In the genomic region with DNA sequence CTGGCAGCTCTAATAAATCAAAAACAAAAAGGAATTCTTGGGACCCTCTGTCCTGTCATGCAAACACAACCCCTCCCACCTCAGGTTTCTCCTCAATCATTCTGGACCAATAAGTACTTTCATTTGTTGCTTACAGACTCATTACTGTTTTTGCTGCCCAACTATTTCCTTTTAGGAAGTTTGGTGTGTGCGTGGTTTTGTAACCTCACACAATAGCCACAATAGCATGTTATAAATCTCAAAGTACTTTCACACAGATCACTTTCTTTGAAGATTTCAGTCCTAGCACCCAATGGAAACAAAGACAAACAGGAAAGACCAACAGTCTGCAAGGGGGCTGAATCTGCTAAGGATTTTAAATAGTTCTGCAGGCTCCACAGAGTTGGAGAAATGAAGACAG, we compare ENCODE assay signal across 9 cellular contexts. TPM values are rescaled to one million over a fixed set of nuclear protein-coding genes. Genes with fewer than 3 reads are reported as not detected.
DNase-seq lines count a peak whose midpoint lies in the region; ATAC-seq and TF ChIP-seq lines count a peak whose summit lies in the region.
"Had no signal": no experiment of that assay in that cellular context is flagged by ENCODE, and none has a peak within 500 bp of the region (broad histone marks: within the 10 kb centered on the region; RNA-seq: fewer than 3 reads in every experiment).

No MANE protein-coding gene starts in this region.

- no peak overlapping the region for H2BK20ac ChIP-seq in IMR-90 (ENCODE audit: low read depth, low read length)

- no peak overlapping the region for H4K5ac ChIP-seq in IMR-90 (ENCODE audit: low read depth, low read length)

- CTCF ChIA-PET in A673 (lab: Charles Lee) (no interaction called here), IMR-90 (lab: Yijun Ruan, JAX) (no interaction called here)

- H3K9me1 ChIP-seq in IMR-90 (ENCODE audit: insufficient read depth, low read length): peaks cover 18% of the 10 kb centered on the region

- TF ChIP-seq RAD21 in IMR-90 (IDR thresholded peaks at IDR 0.05; ENCODE audit: low read length): no peak

- no peak overlapping the region for H2BK120ac ChIP-seq in IMR-90 (ENCODE audit: low read depth, low read length)

- H3K27ac ChIP-seq in A673 (ENCODE audit: low read depth, low read length, poor library complexity, severe bottlenecking) (peak overlapping the region; percentile 40), IMR-90 (ENCODE audit: insufficient read depth, low read length) (no peak overlapping the region), left lung (peak overlapping the region; percentile 54 to 88)

- POLR2A ChIA-PET in A673 (lab: Charles Lee; ENCODE audit: low non-redundant PET) (no interaction called here), IMR-90 (lab: Charles Lee; ENCODE audit: unreplicated experiment) (interaction anchor here (0.6 kb wide), 1 partner anchor 552 kb away, joined by 3 read pairs; no protein-coding TSS in a partner anchor)

- ATAC-seq in IMR-90 (ENCODE audit: low read depth) (no peak), left lung (no peak)
- ATAC-seq: stimulated activated naive B cell treated with anti-CD40 and anti-IgM and Interleukin-4, amounts not matched to agents 10 μg/mL and 1 μg/mL and 100 μg/mL, for 72 hours had no signal

- no peak overlapping the region for H2BK5ac ChIP-seq in IMR-90 (ENCODE audit: low read depth, low read length, poor library complexity, severe bottlenecking)

- H3K23ac ChIP-seq in IMR-90 (ENCODE audit: low read depth, low read length): no peak overlapping the region

- no peak overlapping the region for H3K14ac ChIP-seq in IMR-90 (replicated peaks; ENCODE audit: low read depth, low read length)

- no peak overlapping the region for H2BK15ac ChIP-seq in IMR-90 (ENCODE audit: low read depth, low read length)

- DNase-seq in A673 (ENCODE audit: low spot score) (no peak), IMR-90 (no peak), amniotic epithelial cell (ENCODE audit: low read depth) (peak; percentile 48), left lung (no peak), HuH-7 (ENCODE audit: low spot score) (no peak), NCI-H1436 treated with DMSO at 0.1 percent for 48 hours (lab: John Stamatoyannopoulos, UW) (no peak), COLO668 (lab: John Stamatoyannopoulos, UW; ENCODE audit: unreplicated experiment) (no peak), germinal center (ENCODE audit: low spot score) (no peak)
- DNase-seq: stimulated activated naive B cell treated with anti-CD40 and anti-IgM and Interleukin-4, amounts not matched to agents 10 μg/mL and 1 μg/mL and 100 μg/mL, for 72 hours had no signal

- peak overlapping the region; percentile 19; the same call in 1 of the 2 replicates for H3K4me2 ChIP-seq in IMR-90 (ENCODE audit: low read depth, low read length)

- H4K8ac ChIP-seq in IMR-90 (ENCODE audit: low read depth in 2 of 2, low read length in 2 of 2): no peak overlapping the region

- dilution Hi-C loops in IMR-90 (cut with HindIII; ENCODE audit: low sequenced_read_pairs, unreplicated experiment): no loop called here

- no peak overlapping the region for H3K18ac ChIP-seq in IMR-90 (ENCODE audit: low read depth, low read length)

- no CpG with 5 or more reads among the region's 1 CpG for WGBS in IMR-90 (ENCODE audit: extremely low coverage in 2 of 2, insufficient read length in 1 of 2), 2 experiments

- H2AK9ac ChIP-seq in IMR-90 (replicated peaks; ENCODE audit: low read depth, low read length, poor library complexity): no peak overlapping the region

- H3K4me3 ChIP-seq in A673 (ENCODE audit: low read depth, low read length, poor library complexity, severe bottlenecking) (no peak overlapping the region), IMR-90 (ENCODE audit: insufficient read depth, low read depth, low read length) (no peak overlapping the region), left lung (no peak overlapping the region)

- no peak overlapping the region for H2AK5ac ChIP-seq in IMR-90 (ENCODE audit: low read depth, low read length)

- H2AFZ ChIP-seq in IMR-90 (replicated peaks; ENCODE audit: low read length, poor library complexity): no peak overlapping the region

- H3K4me1 ChIP-seq in A673 (ENCODE audit: insufficient read depth, low read length, poor library complexity, severe bottlenecking) (peaks cover 37% of the 10 kb centered on the region), IMR-90 (ENCODE audit: control insufficient read depth, insufficient read depth, low read length) (peaks cover 33% of the 10 kb centered on the region), left lung (peaks cover 25 to 79% of the 10 kb centered on the region in 2 donors)

- intact Hi-C loops in A673 (cut with micrococcal nuclease; ENCODE audit: unreplicated experiment) (no loop called here), IMR-90 (cut with micrococcal nuclease) (no loop called here), left lung (cut with DNase I) (no loop called here)

- no peak overlapping the region for H3K56ac ChIP-seq in IMR-90 (ENCODE audit: extremely low read depth, insufficient read depth, low read length)

- H3K4ac ChIP-seq in IMR-90 (ENCODE audit: low read depth, low read length): no peak overlapping the region

- peaks cover 42 to 90% of the 10 kb centered on the region in 2 experiments for H3K79me1 ChIP-seq in IMR-90 (ENCODE audit: low read depth in 1 of 2, low read length in 2 of 2)

- BruUV-seq in A673 (replicated peaks; lab: Mats Ljungman, UMichigan): no TSS peak
- BruUV-seq in IMR-90 (replicated peaks; lab: Mats Ljungman, UMichigan): no TSS peak

- H3K9me3 ChIP-seq in A673 (ENCODE audit: low read depth, low read length, poor library complexity, severe bottlenecking) (no peaks in the 10 kb centered on the region), IMR-90 (ENCODE audit: control insufficient read depth, insufficient read depth, low read length) (no peaks in the 10 kb centered on the region), left lung (no peaks in the 10 kb centered on the region)

- no peak overlapping the region for H4K91ac ChIP-seq in IMR-90 (ENCODE audit: insufficient read depth, low read depth, low read length)

- in situ Hi-C loops in IMR-90 (cut with MboI; ENCODE audit: low sequenced_read_pairs): no loop called here

- peaks cover 66% of the 10 kb centered on the region for H4K20me1 ChIP-seq in IMR-90 (ENCODE audit: insufficient read depth, low read length)

- H3K27me3 ChIP-seq in A673 (replicated peaks; ENCODE audit: insufficient read depth, low read depth, low read length, poor library complexity) (no peaks in the 10 kb centered on the region), IMR-90 (ENCODE audit: control insufficient read depth, insufficient read depth, low read length) (no peaks in the 10 kb centered on the region), left lung (no peaks in the 10 kb centered on the region)

- no peak for TF ChIP-seq POLR2A in IMR-90 (IDR thresholded peaks at IDR 0.05; ENCODE audit: low read depth, low read length)

- TF ChIP-seq CTCF in A673 (conservative IDR thresholded peaks at IDR 0.05; ENCODE audit: low read depth, low read length) (no peak), IMR-90 (conservative IDR thresholded peaks at IDR 0.05; ENCODE audit: low read depth, low read length) (no peak), left lung (IDR thresholded peaks at IDR 0.05) (no peak)

- H3K36me3 ChIP-seq in A673 (ENCODE audit: insufficient read depth, low read length, poor library complexity, severe bottlenecking) (no peaks in the 10 kb centered on the region), IMR-90 (ENCODE audit: control insufficient read depth, insufficient read depth, low read length) (no peaks in the 10 kb centered on the region), left lung (no peaks in the 10 kb centered on the region)

- H3K9ac ChIP-seq in IMR-90 (ENCODE audit: low read depth, low read length): no peak overlapping the region

TF ChIP-seq in IMR-90, 13 proteins besides CTCF, POLR2A, EP300 and RAD21 (continues in another document):
- no peak for TF ChIP-seq NFE2L2 (IDR thresholded peaks at IDR 0.05; ENCODE audit: low read depth, low read length)
- no peak for TF ChIP-seq RFX5 (IDR thresholded peaks at IDR 0.05; ENCODE audit: low read depth, low read length)
- TF ChIP-seq SMC3 (IDR thresholded peaks at IDR 0.05; ENCODE audit: low read depth, low read length): no peak
- TF ChIP-seq RCOR1 (IDR thresholded peaks at IDR 0.05; ENCODE audit: insufficient replicate concordance, low read length): no peak
- no peak for TF ChIP-seq BHLHE40 (IDR thresholded peaks at IDR 0.05; ENCODE audit: low read depth, low read length)
- no peak for TF ChIP-seq MAFK (IDR thresholded peaks at IDR 0.05; ENCODE audit: low read depth, low read length)
- TF ChIP-seq, protein P1, sequence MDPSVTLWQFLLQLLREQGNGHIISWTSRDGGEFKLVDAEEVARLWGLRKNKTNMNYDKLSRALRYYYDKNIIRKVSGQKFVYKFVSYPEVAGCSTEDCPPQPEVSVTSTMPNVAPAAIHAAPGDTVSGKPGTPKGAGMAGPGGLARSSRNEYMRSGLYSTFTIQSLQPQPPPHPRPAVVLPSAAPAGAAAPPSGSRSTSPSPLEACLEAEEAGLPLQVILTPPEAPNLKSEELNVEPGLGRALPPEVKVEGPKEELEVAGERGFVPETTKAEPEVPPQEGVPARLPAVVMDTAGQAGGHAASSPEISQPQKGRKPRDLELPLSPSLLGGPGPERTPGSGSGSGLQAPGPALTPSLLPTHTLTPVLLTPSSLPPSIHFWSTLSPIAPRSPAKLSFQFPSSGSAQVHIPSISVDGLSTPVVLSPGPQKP (IDR thresholded peaks at IDR 0.05; ENCODE audit: borderline replicate concordance, low read depth, low read length): no peak
- TF ChIP-seq MAZ (IDR thresholded peaks at IDR 0.05; ENCODE audit: borderline replicate concordance, low read depth, low read length): no peak
- TF ChIP-seq MXI1 (IDR thresholded peaks at IDR 0.05; ENCODE audit: borderline replicate concordance, low read depth, low read length): no peak

RNA-seq across cellular contexts. Expression of gene MRPL14, which starts 4.4 kb away (rescaled TPM):
- 78.8 and 80.4 TPM in 2 replicates for total RNA-seq in A673 (2021)
- 43.7 and 52.8 TPM in 2 replicates for total RNA-seq in IMR-90 (2012; rRNA removed)
- 87.9 and 102 TPM in 2 replicates for polyA plus RNA-seq in IMR-90 (2012; rRNA removed)
- polyA plus RNA-seq in IMR-90 (2012; cell fraction: cytosol; rRNA removed): 107 and 112 TPM in 2 replicates
- 25.7 and 42.9 TPM in 2 replicates for polyA plus RNA-seq in IMR-90 (2012; cell fraction: nucleus; rRNA removed; ENCODE audit: low replicate concordance)
- 100 to 1,000 TPM in 1 of 2 donors, 10 to 100 TPM in 1; 85.5 to 100 TPM for total RNA-seq in left lung

RNA-seq across cellular contexts. Expression of gene TMEM63B, which starts 4.5 kb away (rescaled TPM):
- 32.0 and 34.2 TPM in 2 replicates for total RNA-seq in A673 (2021)
- total RNA-seq in IMR-90 (2012; rRNA removed): 12.2 and 12.8 TPM in 2 replicates
- 42.6 and 45.6 TPM in 2 replicates for polyA plus RNA-seq in IMR-90 (2012; rRNA removed)
- 18.6 and 55.2 TPM in 2 replicates for polyA plus RNA-seq in IMR-90 (2012; cell fraction: cytosol; rRNA removed)
- polyA plus RNA-seq in IMR-90 (2012; cell fraction: nucleus; rRNA removed; ENCODE audit: low replicate concordance): 129 TPM in 2 replicates
- 100 to 1,000 TPM in 1 of 2 donors, 10 to 100 TPM in 1; 79.9 to 186 TPM for total RNA-seq in left lung

RNA-seq across cellular contexts. Expression of gene CAPN11, which starts 35.8 kb away (rescaled TPM):
- not detected in 2 replicates for total RNA-seq in A673 (2021)
- not detected in 2 replicates for total RNA-seq in IMR-90 (2012; rRNA removed)
- not detected in 2 replicates for polyA plus RNA-seq in IMR-90 (2012; rRNA removed)
- 0.01 TPM in 1 of 2 replicates, not detected in the other for polyA plus RNA-seq in IMR-90 (2012; cell fraction: cytosol; rRNA removed)
- 0.10 and 0.24 TPM in 2 replicates for polyA plus RNA-seq in IMR-90 (2012; cell fraction: nucleus; rRNA removed; ENCODE audit: low replicate concordance)
- under 1 TPM; 0.23 to 0.29 TPM for total RNA-seq in left lung
